In genomic region chr15:65094294-65094995, GRCh38 we compare ENCODE assay signal across 27 cellular contexts. TPM values are rescaled to one million over a fixed set of nuclear protein-coding genes. Genes with fewer than 3 reads are reported as not detected.
DNase-seq lines count a peak whose midpoint lies in the region; ATAC-seq, FAIRE-seq and TF ChIP-seq lines count a peak whose summit lies in the region.
"Had no signal": no experiment of that assay in that cellular context is flagged by ENCODE, and none has a peak within 500 bp of the region (broad histone marks: within the 10 kb centered on the region; RNA-seq: fewer than 3 reads in every experiment).

No MANE protein-coding gene starts in this region.

- H2BK120ac ChIP-seq in H1 (replicated peaks; ENCODE audit: low read depth, low read length) = no peak overlapping the region

- H3K4me2 ChIP-seq in H1 (ENCODE audit: insufficient read depth in 1 of 2, low read depth in 2 of 2, low read length in 2 of 2) = no peak overlapping the region
- H3K4me2 ChIP-seq: A549 had no signal

- peaks cover 8% of the 10 kb centered on the region for H3K36me3 Mint-ChIP-seq in activated CD8-positive, alpha-beta T cell treated with anti-CD3 and anti-CD28 coated beads, Interleukin-2, amount 10 ng/mL, durations not matched to agents 7 days and 5 days (ENCODE audit: low read depth)
- H3K36me3 Mint-ChIP-seq in activated CD8-positive, alpha-beta T cell treated with anti-CD3 and anti-CD28 coated beads for 36 hours (ENCODE audit: low read depth) = peaks cover 9% of the 10 kb centered on the region
- H3K36me3 Mint-ChIP-seq: activated naive CD4-positive, alpha-beta T cell treated with anti-CD3 and anti-CD28 coated beads, Interleukin-2, amount 50 U/mL, for 72 hours had no signal

- CTCF ChIA-PET in activated CD8-positive, alpha-beta T cell treated with anti-CD3 and anti-CD28 coated beads, Interleukin-2, amount 10 ng/mL, durations not matched to agents 7 days and 5 days (lab: Charles Lee) = no interaction called here
- CTCF ChIA-PET in activated CD8-positive, alpha-beta T cell treated with anti-CD3 and anti-CD28 coated beads for 36 hours (lab: Charles Lee) = interaction anchor here (0.7 to 1.3 kb wide), 3 partner anchors 26 to 292 kb away, joined by 3 read pairs; no protein-coding TSS in a partner anchor
- CTCF ChIA-PET in H1 (lab: Charles Lee; ENCODE audit: partially characterized antibody) = interaction anchor here (1.1 to 4.0 kb wide), 8 partner anchors 9 to 61 kb away, joined by 3 to 45 read pairs (median 10); partner anchors contain the start of genes KBTBD13 and RASL12

- no peaks in the 10 kb centered on the region for H3K79me2 ChIP-seq in H1 (ENCODE audit: control insufficient read depth in 1 of 2, insufficient read depth in 2 of 2, low read length in 2 of 2)

- H3K18ac ChIP-seq in H1 (ENCODE audit: extremely low read depth, low read length) = no peak overlapping the region

- H2AFZ ChIP-seq in H1 (ENCODE audit: low read length) = no peak overlapping the region
- H2AFZ ChIP-seq: GM23248 had no signal

- H3K56ac ChIP-seq in H1 (replicated peaks; ENCODE audit: insufficient read length, low read depth, low read length) = no peak overlapping the region

- intact Hi-C loops in activated CD8-positive, alpha-beta T cell treated with anti-CD3 and anti-CD28 coated beads for 36 hours (cut with micrococcal nuclease) = no loop called here
- intact Hi-C loops in left lung (cut with DNase I) = loop anchor here in 1 of 2 donors (10.0 kb wide), 1 partner anchor 60 kb away; no protein-coding TSS in a partner anchor

- no peak overlapping the region for H2BK15ac ChIP-seq in H1 (ENCODE audit: low read length)

- peaks cover 0 to 3% (median under 1%) of the 10 kb centered on the region in 4 experiments; a peak in 2 of 7 replicates for H3K4me1 ChIP-seq in H1 (replicated peaks in 1 of 4; ENCODE audit: control insufficient read depth in 3 of 4, insufficient read depth in 4 of 4, low read length in 3 of 4)
- no peaks in the 10 kb centered on the region for H3K4me1 ChIP-seq in left lung
- peaks cover 16 to 70% of the 10 kb centered on the region in 2 donors for H3K4me1 ChIP-seq in thoracic aorta (ENCODE audit: control insufficient read depth in 1 of 2, low read depth in 2 of 2)
- H3K4me1 ChIP-seq: A549 had no signal

- no peak overlapping the region for H4K8ac ChIP-seq in H1 (ENCODE audit: extremely low read depth, insufficient read depth, low read length)

- H3K4me3 Mint-ChIP-seq in activated CD8-positive, alpha-beta T cell treated with anti-CD3 and anti-CD28 coated beads, Interleukin-2, amount 10 ng/mL, durations not matched to agents 7 days and 5 days = no peak overlapping the region
- no peak overlapping the region for H3K4me3 Mint-ChIP-seq in activated CD8-positive, alpha-beta T cell treated with anti-CD3 and anti-CD28 coated beads for 36 hours

- H3K79me1 ChIP-seq in H1 (ENCODE audit: low read depth, low read length) = no peaks in the 10 kb centered on the region

- 0 out of 2 replicates have a peak overlapping the region, but pooled peaks have one; percentile 39 for H2BK5ac ChIP-seq in H1 (ENCODE audit: low read depth, low read length)

- WGBS in H1 (ENCODE audit: extremely low coverage in 1 of 2, insufficient coverage in 1 of 2, insufficient read length in 1 of 2, insufficient replicate concordance in 2 of 2, low coverage in 1 of 2, low lambda C conversion rate in 2 of 2, missing lambda C conversion rate in 1 of 2), 2 experiments = 90% methylated on average over 13 of the region's 14 CpGs; no CpG with 5 or more reads in 1 of the 2 experiments

- H3K4me3 ChIP-seq in H1 (ENCODE audit: extremely low read depth in 1 of 4, insufficient read depth in 2 of 4, low read depth in 3 of 4, low read length in 4 of 4) (no peak overlapping the region), left lung (no peak overlapping the region), thoracic aorta (no peak overlapping the region)
- H3K4me3 ChIP-seq: A549, GM23248, mucosa of descending colon, skin epidermis had no signal

- no peak for TF ChIP-seq POLR2A in H1 (IDR thresholded peaks at IDR 0.05; ENCODE audit: control extremely low read depth in 1 of 2, low read depth in 2 of 2, low read length in 2 of 2)

- H3K27ac ChIP-seq in H1 (ENCODE audit: low read depth, low read length) (no peak overlapping the region; the same call in 1 of the 2 replicates), left lung (no peak overlapping the region), thoracic aorta (peak overlapping the region; percentile 96 to 99)
- H3K27ac ChIP-seq: A549, C4-2B, GM23248 had no signal

- H3K4ac ChIP-seq in H1 (replicated peaks; ENCODE audit: insufficient read length, low read depth, low read length) = no peak overlapping the region

- no peak for TF ChIP-seq CTCF in activated CD8-positive, alpha-beta T cell treated with anti-CD3 and anti-CD28 coated beads for 36 hours (IDR thresholded peaks at IDR 0.05)
- TF ChIP-seq CTCF in H1 (IDR thresholded peaks at IDR 0.05; ENCODE audit: control extremely low read depth in 1 of 3, insufficient read depth in 1 of 3, low read depth in 1 of 3, low read length in 3 of 3) (no peak), left lung (IDR thresholded peaks at IDR 0.05) (no peak), thoracic aorta (IDR thresholded peaks at IDR 0.05) (no peak)

- no peak for FAIRE-seq in H1 (lab: Jason Lieb, UNC)
- FAIRE-seq: A549, bronchial epithelial cell, GM12892, kidney, TTC549 had no signal

- H3K9me3 ChIP-seq in H1 (ENCODE audit: insufficient read depth in 2 of 2, low read depth in 1 of 2, low read length in 1 of 2) = no peaks in the 10 kb centered on the region
- H3K9me3 ChIP-seq in left lung = no peaks in the 10 kb centered on the region
- H3K9me3 ChIP-seq in thoracic aorta = no peaks in the 10 kb centered on the region
- H3K9me3 ChIP-seq: A549, mucosa of descending colon had no signal

- no peaks in the 10 kb centered on the region for H3K27me3 ChIP-seq in H1 (replicated peaks in 1 of 4; ENCODE audit: control insufficient read depth in 3 of 4, extremely low read depth in 1 of 4, insufficient read depth in 3 of 4, low read length in 3 of 4)
- no peaks in the 10 kb centered on the region for H3K27me3 ChIP-seq in left lung
- no peaks in the 10 kb centered on the region for H3K27me3 ChIP-seq in thoracic aorta (replicated peaks; ENCODE audit: insufficient read depth)

- peak overlapping the region; percentile 21; the same call in 1 of the 2 replicates for H2BK12ac ChIP-seq in H1 (ENCODE audit: low read depth, low read length)

- no peaks in the 10 kb centered on the region for H3K9me3 Mint-ChIP-seq in activated CD8-positive, alpha-beta T cell treated with anti-CD3 and anti-CD28 coated beads, Interleukin-2, amount 10 ng/mL, durations not matched to agents 7 days and 5 days (ENCODE audit: insufficient read depth)
- no peaks in the 10 kb centered on the region for H3K9me3 Mint-ChIP-seq in activated CD8-positive, alpha-beta T cell treated with anti-CD3 and anti-CD28 coated beads for 36 hours
- H3K9me3 Mint-ChIP-seq: activated naive CD4-positive, alpha-beta T cell treated with anti-CD3 and anti-CD28 coated beads, Interleukin-2, amount 50 U/mL, for 72 hours had no signal

- H4K20me1 ChIP-seq in H1 (replicated peaks in 1 of 2; ENCODE audit: control insufficient read depth in 1 of 2, insufficient read depth in 2 of 2, low read length in 2 of 2) = no peaks in the 10 kb centered on the region

- no peak overlapping the region for H2BK20ac ChIP-seq in H1 (ENCODE audit: low read length)

- H4K5ac ChIP-seq in H1 (ENCODE audit: insufficient read length, low read depth, low read length) = no peak overlapping the region

- no peak overlapping the region for H3K14ac ChIP-seq in H1 (ENCODE audit: insufficient read length)

- H3K27me3 Mint-ChIP-seq in activated CD8-positive, alpha-beta T cell treated with anti-CD3 and anti-CD28 coated beads, Interleukin-2, amount 10 ng/mL, durations not matched to agents 7 days and 5 days (ENCODE audit: low read depth) = no peaks in the 10 kb centered on the region
- H3K27me3 Mint-ChIP-seq in activated CD8-positive, alpha-beta T cell treated with anti-CD3 and anti-CD28 coated beads for 36 hours = no peaks in the 10 kb centered on the region

- no peak for TF ChIP-seq EP300 in H1 (IDR thresholded peaks at IDR 0.05; ENCODE audit: borderline replicate concordance in 1 of 2, low read depth in 2 of 2, low read length in 2 of 2)

- H3K36me3 ChIP-seq in H1 (ENCODE audit: control insufficient read depth in 2 of 4, insufficient read depth in 4 of 4, low read length in 3 of 4) (no peaks in the 10 kb centered on the region), left lung (peaks cover 3 to 28% of the 10 kb centered on the region in 2 donors), thoracic aorta (peaks cover 21% of the 10 kb centered on the region)

- H3K27ac Mint-ChIP-seq in activated CD8-positive, alpha-beta T cell treated with anti-CD3 and anti-CD28 coated beads, Interleukin-2, amount 10 ng/mL, durations not matched to agents 7 days and 5 days = peak overlapping the region; percentile 19
- no peak overlapping the region for H3K27ac Mint-ChIP-seq in activated CD8-positive, alpha-beta T cell treated with anti-CD3 and anti-CD28 coated beads for 36 hours

- H3K23me2 ChIP-seq in H1 (ENCODE audit: low read depth, low read length) = no peaks in the 10 kb centered on the region

- TF ChIP-seq RAD21 in H1 (IDR thresholded peaks at IDR 0.05 in 1 of 2, conservative IDR thresholded peaks at IDR 0.05 in 1 of 2; ENCODE audit: low read depth in 2 of 2, low read length in 2 of 2) = no peak

- H3K23ac ChIP-seq in H1 (ENCODE audit: insufficient read length) = no peak overlapping the region

- ATAC-seq in activated CD8-positive, alpha-beta T cell treated with anti-CD3 and anti-CD28 coated beads, Interleukin-2, amount 10 ng/mL, durations not matched to agents 7 days and 5 days = no peak
- no peak for ATAC-seq in activated CD8-positive, alpha-beta T cell treated with anti-CD3 and anti-CD28 coated beads for 36 hours
- peak; percentile 67 for ATAC-seq in left lung
- peak; percentile 1 for ATAC-seq in thoracic aorta (ENCODE audit: insufficient number of reproducible peaks, low FRiP score, low read depth)
- no peak for ATAC-seq in GM21529 (IDR thresholded peaks at IDR 0.05; ENCODE audit: unreplicated experiment)
- ATAC-seq: A549; activated naive CD4-positive, alpha-beta T cell treated with anti-CD3 and anti-CD28 coated beads, Interleukin-2, amount 50 U/mL, for 72 hours had no signal

- no peak overlapping the region for H3K9ac ChIP-seq in H1 (replicated peaks in 1 of 4; ENCODE audit: extremely low read depth in 1 of 4, low read depth in 3 of 4, low read length in 3 of 4)
- H3K9ac ChIP-seq: GM23248 had no signal

- H3K4me1 Mint-ChIP-seq in activated CD8-positive, alpha-beta T cell treated with anti-CD3 and anti-CD28 coated beads, Interleukin-2, amount 10 ng/mL, durations not matched to agents 7 days and 5 days (ENCODE audit: low read depth) = no peaks in the 10 kb centered on the region
- no peaks in the 10 kb centered on the region for H3K4me1 Mint-ChIP-seq in activated CD8-positive, alpha-beta T cell treated with anti-CD3 and anti-CD28 coated beads for 36 hours (ENCODE audit: low read depth)

- no peak overlapping the region for H4K91ac ChIP-seq in H1 (replicated peaks; ENCODE audit: insufficient read length, low read length)

- POLR2A ChIA-PET in activated CD8-positive, alpha-beta T cell treated with anti-CD3 and anti-CD28 coated beads, Interleukin-2, amount 10 ng/mL, durations not matched to agents 7 days and 5 days (lab: Charles Lee) = no interaction called here
- POLR2A ChIA-PET in activated CD8-positive, alpha-beta T cell treated with anti-CD3 and anti-CD28 coated beads for 36 hours (lab: Charles Lee) = no interaction called here
- POLR2A ChIA-PET in H1 (lab: Charles Lee; ENCODE audit: partially characterized antibody) = interaction anchor here (1.4 to 3.4 kb wide), 2 partner anchors 8 to 10 kb away, joined by 4 to 16 read pairs; no protein-coding TSS in a partner anchor

- no peak for DNase-seq in activated CD8-positive, alpha-beta T cell treated with anti-CD3 and anti-CD28 coated beads, Interleukin-2, amount 10 ng/mL, durations not matched to agents 7 days and 5 days
- DNase-seq in activated CD8-positive, alpha-beta T cell treated with anti-CD3 and anti-CD28 coated beads for 36 hours = no peak
- DNase-seq in H1 (ENCODE audit: low read depth in 1 of 2, low spot score in 2 of 2) = no peak
- no peak for DNase-seq in left lung
- no peak for DNase-seq in thoracic aorta (ENCODE audit: low spot score)
- no peak for DNase-seq in T-helper 2 cell
- no peak for DNase-seq in dedifferentiated amniotic fluid mesenchymal stem cell (ENCODE audit: extremely low spot score)
- DNase-seq: activated CD4-positive, alpha-beta T cell treated with anti-CD3 and anti-CD28 coated beads, Interleukin-2, amount 50 U/mL, for 4 hours; activated T-cell treated with anti-CD3 and anti-CD28 coated beads, Interleukin-2, amount 50 U/mL, for 1 hour; DMS 273 treated with DMSO at 0.1 percent for 48 hours; effector memory CD4-positive, alpha-beta T cell; GM23248; IMR-90; kidney; NCI-H1930; NCI-H526; trophoblast cell had no signal

- H2AK5ac ChIP-seq in H1 (ENCODE audit: low read depth, low read length) = no peak overlapping the region

RNA-seq across cellular contexts. Expression of gene KBTBD13, which starts 17.9 kb away (rescaled TPM):
- not detected for total RNA-seq in activated CD8-positive, alpha-beta T cell treated with anti-CD3 and anti-CD28 coated beads, Interleukin-2, amount 10 ng/mL, durations not matched to agents 7 days and 5 days
- not detected for total RNA-seq in activated CD8-positive, alpha-beta T cell treated with anti-CD3 and anti-CD28 coated beads for 36 hours
- total RNA-seq in H1 (2021; fragmentation: NEBNext Ultra II Directional; extraction: Animal tissue kit (Norgen Biotek cat#: 25700)) = not detected in 2 replicates
- polyA plus RNA-seq in H1 (2011; rRNA removed) = not detected in 2 replicates
- polyA plus RNA-seq in H1 (2011; cell fraction: cytosol; rRNA removed) = not detected
- not detected for polyA plus RNA-seq in H1 (2011; cell fraction: nucleus; rRNA removed)
- polyA plus RNA-seq in H1 (2012, experiment 1 of 2) = not detected in 4 replicates
- not detected for polyA plus RNA-seq in H1 (2012, experiment 2 of 2)
- polyA plus RNA-seq in H1 (2013, experiment 1 of 2) = not detected
- not detected for polyA plus RNA-seq in H1 (2013, experiment 2 of 2)
- 0.07 TPM in 1 of 2 replicates, not detected in the other for polyA minus RNA-seq in H1 (2011; rRNA and poly(A)+ RNA removed)
- polyA minus RNA-seq in H1 (2011; cell fraction: cytosol; rRNA and poly(A)+ RNA removed) = not detected
- polyA minus RNA-seq in H1 (2011; cell fraction: nucleus; rRNA and poly(A)+ RNA removed) = not detected
- total RNA-seq in left lung (under 1 TPM in 1 of 2 donors, not detected in 1; 0.18 TPM), thoracic aorta (1 to 10 TPM in 1 of 2 donors, under 1 TPM in 1; 0.63 to 3.1 TPM)
- total RNA-seq: activated naive CD4-positive, alpha-beta T cell treated with anti-CD3 and anti-CD28 coated beads, Interleukin-2, amount 50 U/mL, for 72 hours; bronchial epithelial cell; GM23248; IMR-90; osteocyte had no signal
- polyA plus RNA-seq: A549, GM23248, IMR-90 had no signal

RNA-seq across cellular contexts. Expression of gene UBAP1L, which starts 20.6 kb away (rescaled TPM):
- total RNA-seq in activated CD8-positive, alpha-beta T cell treated with anti-CD3 and anti-CD28 coated beads, Interleukin-2, amount 10 ng/mL, durations not matched to agents 7 days and 5 days = 1 to 10 TPM; 3.5 to 4.2 TPM
- total RNA-seq in activated CD8-positive, alpha-beta T cell treated with anti-CD3 and anti-CD28 coated beads for 36 hours = 1 to 10 TPM; 2.9 to 3.3 TPM
- total RNA-seq in H1 (2021; fragmentation: NEBNext Ultra II Directional; extraction: Animal tissue kit (Norgen Biotek cat#: 25700)) = 1.3 and 1.7 TPM in 2 replicates
- polyA plus RNA-seq in H1 (2011; rRNA removed) = 0.67 and 1.3 TPM in 2 replicates
- 1.0 TPM for polyA plus RNA-seq in H1 (2011; cell fraction: cytosol; rRNA removed)
- 5.7 TPM for polyA plus RNA-seq in H1 (2011; cell fraction: nucleus; rRNA removed)
- 0.81 to 1.3 TPM (median 1.1 TPM) in 4 replicates for polyA plus RNA-seq in H1 (2012, experiment 1 of 2)
- polyA plus RNA-seq in H1 (2012, experiment 2 of 2) = 0.24 TPM
- polyA plus RNA-seq in H1 (2013, experiment 1 of 2) = 0.87 TPM
- 0.53 TPM for polyA plus RNA-seq in H1 (2013, experiment 2 of 2)
- 0.95 and 1.6 TPM in 2 replicates for polyA minus RNA-seq in H1 (2011; rRNA and poly(A)+ RNA removed)
- 0.88 TPM for polyA minus RNA-seq in H1 (2011; cell fraction: cytosol; rRNA and poly(A)+ RNA removed)
- 2.7 TPM for polyA minus RNA-seq in H1 (2011; cell fraction: nucleus; rRNA and poly(A)+ RNA removed)
- total RNA-seq in left lung (1 to 10 TPM; 2.7 to 3.8 TPM), thoracic aorta (10 to 100 TPM in 1 of 2 donors, 1 to 10 TPM in 1; 3.7 to 11.0 TPM)

RNA-seq across cellular contexts. Expression of gene RASL12, which starts 26.7 kb away (rescaled TPM):
- not detected for total RNA-seq in activated CD8-positive, alpha-beta T cell treated with anti-CD3 and anti-CD28 coated beads, Interleukin-2, amount 10 ng/mL, durations not matched to agents 7 days and 5 days
- total RNA-seq in activated CD8-positive, alpha-beta T cell treated with anti-CD3 and anti-CD28 coated beads for 36 hours = not detected
- total RNA-seq in H1 (2021; fragmentation: NEBNext Ultra II Directional; extraction: Animal tissue kit (Norgen Biotek cat#: 25700)) = 9.3 and 10.3 TPM in 2 replicates
- 9.5 and 16.7 TPM in 2 replicates for polyA plus RNA-seq in H1 (2011; rRNA removed)
- polyA plus RNA-seq in H1 (2011; cell fraction: cytosol; rRNA removed) = 16.0 TPM
- 11.4 TPM for polyA plus RNA-seq in H1 (2011; cell fraction: nucleus; rRNA removed)
- polyA plus RNA-seq in H1 (2012, experiment 1 of 2) = 6.7 to 8.6 TPM (median 8.0 TPM) in 4 replicates
- polyA plus RNA-seq in H1 (2012, experiment 2 of 2) = 10.5 TPM
- polyA plus RNA-seq in H1 (2013, experiment 1 of 2) = 6.6 TPM
- polyA plus RNA-seq in H1 (2013, experiment 2 of 2) = 7.7 TPM
- 12.2 and 14.8 TPM in 2 replicates for polyA minus RNA-seq in H1 (2011; rRNA and poly(A)+ RNA removed)
- 9.6 TPM for polyA minus RNA-seq in H1 (2011; cell fraction: cytosol; rRNA and poly(A)+ RNA removed)
- 9.0 TPM for polyA minus RNA-seq in H1 (2011; cell fraction: nucleus; rRNA and poly(A)+ RNA removed)
- total RNA-seq in left lung (10 to 100 TPM; 23.8 to 24.3 TPM), thoracic aorta (100 to 1,000 TPM; 211 to 324 TPM)
- total RNA-seq: activated naive CD4-positive, alpha-beta T cell treated with anti-CD3 and anti-CD28 coated beads, Interleukin-2, amount 50 U/mL, for 72 hours; bronchial epithelial cell; GM23248 had no signal
- polyA plus RNA-seq: GM23248 had no signal

RNA-seq across cellular contexts. Expression of gene PDCD7, which starts 39.2 kb away (rescaled TPM):
- 10 to 100 TPM; 31.5 to 34.9 TPM for total RNA-seq in activated CD8-positive, alpha-beta T cell treated with anti-CD3 and anti-CD28 coated beads, Interleukin-2, amount 10 ng/mL, durations not matched to agents 7 days and 5 days
- 10 to 100 TPM; 33.8 to 35.1 TPM for total RNA-seq in activated CD8-positive, alpha-beta T cell treated with anti-CD3 and anti-CD28 coated beads for 36 hours
- total RNA-seq in H1 (2021; fragmentation: NEBNext Ultra II Directional; extraction: Animal tissue kit (Norgen Biotek cat#: 25700)) = 25.5 and 25.6 TPM in 2 replicates
- polyA plus RNA-seq in H1 (2011; rRNA removed) = 9.9 and 11.5 TPM in 2 replicates
- 21.5 TPM for polyA plus RNA-seq in H1 (2011; cell fraction: cytosol; rRNA removed)
- polyA plus RNA-seq in H1 (2011; cell fraction: nucleus; rRNA removed) = 12.1 TPM
- 14.4 to 21.3 TPM (median 16.1 TPM) in 4 replicates for polyA plus RNA-seq in H1 (2012, experiment 1 of 2)
- 17.9 TPM for polyA plus RNA-seq in H1 (2012, experiment 2 of 2)
- polyA plus RNA-seq in H1 (2013, experiment 1 of 2) = 22.8 TPM
- polyA plus RNA-seq in H1 (2013, experiment 2 of 2) = 20.5 TPM
- 9.0 and 10.2 TPM in 2 replicates for polyA minus RNA-seq in H1 (2011; rRNA and poly(A)+ RNA removed)
- polyA minus RNA-seq in H1 (2011; cell fraction: cytosol; rRNA and poly(A)+ RNA removed) = 14.5 TPM
- 9.8 TPM for polyA minus RNA-seq in H1 (2011; cell fraction: nucleus; rRNA and poly(A)+ RNA removed)
- total RNA-seq in left lung (10 to 100 TPM; 15.8 to 18.8 TPM), thoracic aorta (10 to 100 TPM; 18.5 to 26.7 TPM)

RNA-seq across cellular contexts. Expression of gene SLC51B, which starts 49.3 kb away (rescaled TPM):
- total RNA-seq in activated CD8-positive, alpha-beta T cell treated with anti-CD3 and anti-CD28 coated beads, Interleukin-2, amount 10 ng/mL, durations not matched to agents 7 days and 5 days = not detected
- total RNA-seq in activated CD8-positive, alpha-beta T cell treated with anti-CD3 and anti-CD28 coated beads for 36 hours = not detected
- not detected in 2 replicates for total RNA-seq in H1 (2021; fragmentation: NEBNext Ultra II Directional; extraction: Animal tissue kit (Norgen Biotek cat#: 25700))
- not detected in 2 replicates for polyA plus RNA-seq in H1 (2011; rRNA removed)
- not detected for polyA plus RNA-seq in H1 (2011; cell fraction: cytosol; rRNA removed)
- polyA plus RNA-seq in H1 (2011; cell fraction: nucleus; rRNA removed) = not detected
- not detected in 4 replicates for polyA plus RNA-seq in H1 (2012, experiment 1 of 2)
- polyA plus RNA-seq in H1 (2012, experiment 2 of 2) = not detected
- polyA plus RNA-seq in H1 (2013, experiment 1 of 2) = not detected
- polyA plus RNA-seq in H1 (2013, experiment 2 of 2) = not detected
- not detected in 2 replicates for polyA minus RNA-seq in H1 (2011; rRNA and poly(A)+ RNA removed)
- polyA minus RNA-seq in H1 (2011; cell fraction: cytosol; rRNA and poly(A)+ RNA removed) = not detected
- not detected for polyA minus RNA-seq in H1 (2011; cell fraction: nucleus; rRNA and poly(A)+ RNA removed)
- total RNA-seq in left lung (1 to 10 TPM in 1 of 2 donors, under 1 TPM in 1; 0.39 to 2.7 TPM), thoracic aorta (not detected)
- total RNA-seq: activated naive CD4-positive, alpha-beta T cell treated with anti-CD3 and anti-CD28 coated beads, Interleukin-2, amount 50 U/mL, for 72 hours; bronchial epithelial cell; GM23248; IMR-90; osteocyte had no signal
- polyA plus RNA-seq: GM23248, IMR-90 had no signal

Comparison
In these comparisons a context has a peak if more than half of its experiments do, and no peak if none do; other contexts are left out.
1. ATAC-seq: peak in left lung (single experiment) and thoracic aorta (single experiment); none in activated CD8-positive, alpha-beta T cell treated with anti-CD3 and anti-CD28 coated beads, Interleukin-2, amount 10 ng/mL, durations not matched to agents 7 days and 5 days (single experiment), activated CD8-positive, alpha-beta T cell treated with anti-CD3 and anti-CD28 coated beads for 36 hours (single experiment) and GM21529 (single experiment).
2. H3K27ac ChIP-seq: peak in thoracic aorta (2 of 2); none in H1 (single experiment) and left lung (0 of 2).
3. RNA of gene RASL12, which starts 26.7 kb away (total RNA-seq): 211 to 324 TPM in thoracic aorta, 23.8 to 24.3 TPM in left lung and 9.3 to 10.3 TPM in H1; not detected in activated CD8-positive, alpha-beta T cell treated with anti-CD3 and anti-CD28 coated beads, Interleukin-2, amount 10 ng/mL, durations not matched to agents 7 days and 5 days and not detected in activated CD8-positive, alpha-beta T cell treated with anti-CD3 and anti-CD28 coated beads for 36 hours; every median in the first group is over 10 times any median in the second.